29 cellular contexts compared by ENCODE assay signal in genomic region chr12:91769736-91770135, GRCh38.
"Had no signal": no experiment of that assay in that cellular context is flagged by ENCODE, and none has a peak within 500 bp of the region (broad histone marks: within the 10 kb centered on the region; RNA-seq: fewer than 3 reads in every experiment).

No MANE protein-coding gene starts in this region.

- H3K79me2 ChIP-seq: hepatocyte had no signal

- H2AFZ ChIP-seq: hepatocyte had no signal

- H3K27me3 Mint-ChIP-seq: activated CD4-positive, alpha-beta memory T cell treated with anti-CD3 and anti-CD28 coated beads, Interleukin-2, amount 10 ng/mL, durations not matched to agents 7 days and 5 days; activated CD4-positive, alpha-beta T cell treated with anti-CD3 and anti-CD28 coated beads, Interleukin-2, amount 10 ng/mL, durations not matched to agents 7 days and 5 days; activated naive CD4-positive, alpha-beta T cell treated with anti-CD3 and anti-CD28 coated beads, Interleukin-2, amount 10 ng/mL, durations not matched to agents 7 days and 5 days; activated naive CD8-positive, alpha-beta T cell treated with anti-CD3 and anti-CD28 coated beads, Interleukin-2, amount 10 ng/mL, durations not matched to agents 7 days and 5 days; activated T-cell treated with anti-CD3 and anti-CD28 coated beads, Interleukin-2, amount 50 U/mL, for 24 hours; effector memory CD8-positive, alpha-beta T cell; progenitor cell of endocrine pancreas; stimulated activated naive B cell treated with anti-CD40 and anti-IgM and Interleukin-4, amounts not matched to agents 10 μg/mL and 1 μg/mL and 100 μg/mL, for 72 hours had no signal

- H3K4me1 ChIP-seq: ascending aorta, gastrocnemius medialis, thyroid gland, upper lobe of left lung had no signal

- H3K4me3 Mint-ChIP-seq: activated CD4-positive, alpha-beta memory T cell treated with anti-CD3 and anti-CD28 coated beads, Interleukin-2, amount 10 ng/mL, durations not matched to agents 7 days and 5 days; activated CD4-positive, alpha-beta T cell treated with anti-CD3 and anti-CD28 coated beads, Interleukin-2, amount 10 ng/mL, durations not matched to agents 7 days and 5 days; activated naive CD4-positive, alpha-beta T cell treated with anti-CD3 and anti-CD28 coated beads, Interleukin-2, amount 10 ng/mL, durations not matched to agents 7 days and 5 days; activated naive CD8-positive, alpha-beta T cell treated with anti-CD3 and anti-CD28 coated beads, Interleukin-2, amount 10 ng/mL, durations not matched to agents 7 days and 5 days; activated T-cell treated with anti-CD3 and anti-CD28 coated beads, Interleukin-2, amount 50 U/mL, for 24 hours; effector memory CD8-positive, alpha-beta T cell; mesothelial cell of epicardium; naive B cell; stimulated activated naive B cell treated with anti-CD40 and anti-IgM and Interleukin-4, amounts not matched to agents 10 μg/mL and 1 μg/mL and 100 μg/mL, for 72 hours had no signal

- H3K9me3 ChIP-seq: ascending aorta, gastrocnemius medialis, ovary, sigmoid colon, stomach, thyroid gland, upper lobe of left lung had no signal

- H3K4me3 ChIP-seq: ascending aorta, gastrocnemius medialis, hepatocyte, ovary, sigmoid colon, stomach, thyroid gland, upper lobe of left lung had no signal

- H3K27me3 ChIP-seq: ascending aorta, brain microvascular endothelial cell, gastrocnemius medialis, hepatocyte, ovary, sigmoid colon, stomach, thyroid gland, upper lobe of left lung had no signal

- H3K36me3 ChIP-seq: ascending aorta, brain microvascular endothelial cell, gastrocnemius medialis, ovary, sigmoid colon, stomach, thyroid gland, upper lobe of left lung had no signal

- H3K36me3 Mint-ChIP-seq: activated naive CD4-positive, alpha-beta T cell treated with anti-CD3 and anti-CD28 coated beads, Interleukin-2, amount 10 ng/mL, durations not matched to agents 7 days and 5 days; activated naive CD8-positive, alpha-beta T cell treated with anti-CD3 and anti-CD28 coated beads, Interleukin-2, amount 10 ng/mL, durations not matched to agents 7 days and 5 days; mesothelial cell of epicardium; naive B cell; stimulated activated naive B cell treated with anti-CD40 and anti-IgM and Interleukin-4, amounts not matched to agents 10 μg/mL and 1 μg/mL and 100 μg/mL, for 72 hours had no signal

- H3K4me2 ChIP-seq: hepatocyte had no signal

- DNase-seq: activated CD4-positive, alpha-beta memory T cell treated with anti-CD3 and anti-CD28 coated beads, Interleukin-2, amount 10 ng/mL, durations not matched to agents 7 days and 5 days; activated CD4-positive, alpha-beta T cell treated with anti-CD3 and anti-CD28 coated beads for 1 hour; activated CD4-positive, alpha-beta T cell treated with anti-CD3 and anti-CD28 coated beads, Interleukin-2, amount 10 ng/mL, durations not matched to agents 7 days and 5 days; activated CD8-positive, alpha-beta memory T cell treated with anti-CD3 and anti-CD28 coated beads, Interleukin-2, amount 50 U/mL, for 48 hours; activated gamma-delta T cell; activated naive CD4-positive, alpha-beta T cell treated with anti-CD3 and anti-CD28 coated beads, Interleukin-2, amount 10 ng/mL, durations not matched to agents 7 days and 5 days; activated naive CD8-positive, alpha-beta T cell treated with anti-CD3 and anti-CD28 coated beads, Interleukin-2, amount 10 ng/mL, durations not matched to agents 7 days and 5 days; activated T-cell treated with anti-CD3 and anti-CD28 coated beads, Interleukin-2, amount 50 U/mL, for 24 hours; brain microvascular endothelial cell; cortex of kidney; effector memory CD8-positive, alpha-beta T cell; erythroblast; gastrocnemius medialis; islet precursor cell; mammary epithelial cell; naive B cell; ovary; retina; sigmoid colon; small intestine; stimulated activated naive B cell treated with anti-CD40 and anti-IgM and Interleukin-4, amounts not matched to agents 10 μg/mL and 1 μg/mL and 100 μg/mL, for 72 hours; stomach; T-helper 2 cell; thyroid gland; upper lobe of left lung had no signal

- H3K4me1 Mint-ChIP-seq: naive B cell; stimulated activated naive B cell treated with anti-CD40 and anti-IgM and Interleukin-4, amounts not matched to agents 10 μg/mL and 1 μg/mL and 100 μg/mL, for 72 hours had no signal

- ATAC-seq: effector memory CD8-positive, alpha-beta T cell; gastrocnemius medialis; stimulated activated naive B cell treated with anti-CD40 and anti-IgM and Interleukin-4, amounts not matched to agents 10 μg/mL and 1 μg/mL and 100 μg/mL, for 72 hours had no signal

- H3K27ac ChIP-seq: ascending aorta, brain microvascular endothelial cell, gastrocnemius medialis, hepatocyte, ovary, sigmoid colon, stomach, thyroid gland, upper lobe of left lung had no signal

- H3K27ac Mint-ChIP-seq: activated CD4-positive, alpha-beta memory T cell treated with anti-CD3 and anti-CD28 coated beads, Interleukin-2, amount 10 ng/mL, durations not matched to agents 7 days and 5 days; activated CD4-positive, alpha-beta T cell treated with anti-CD3 and anti-CD28 coated beads, Interleukin-2, amount 10 ng/mL, durations not matched to agents 7 days and 5 days; activated naive CD4-positive, alpha-beta T cell treated with anti-CD3 and anti-CD28 coated beads, Interleukin-2, amount 10 ng/mL, durations not matched to agents 7 days and 5 days; activated naive CD8-positive, alpha-beta T cell treated with anti-CD3 and anti-CD28 coated beads, Interleukin-2, amount 10 ng/mL, durations not matched to agents 7 days and 5 days; activated T-cell treated with anti-CD3 and anti-CD28 coated beads, Interleukin-2, amount 50 U/mL, for 24 hours; effector memory CD8-positive, alpha-beta T cell; mesothelial cell of epicardium; naive B cell; progenitor cell of endocrine pancreas; stimulated activated naive B cell treated with anti-CD40 and anti-IgM and Interleukin-4, amounts not matched to agents 10 μg/mL and 1 μg/mL and 100 μg/mL, for 72 hours had no signal

- FAIRE-seq: small intestine had no signal

- H3K9me3 Mint-ChIP-seq: activated CD4-positive, alpha-beta memory T cell treated with anti-CD3 and anti-CD28 coated beads, Interleukin-2, amount 10 ng/mL, durations not matched to agents 7 days and 5 days; activated CD4-positive, alpha-beta T cell treated with anti-CD3 and anti-CD28 coated beads, Interleukin-2, amount 10 ng/mL, durations not matched to agents 7 days and 5 days; activated naive CD4-positive, alpha-beta T cell treated with anti-CD3 and anti-CD28 coated beads, Interleukin-2, amount 10 ng/mL, durations not matched to agents 7 days and 5 days; activated naive CD8-positive, alpha-beta T cell treated with anti-CD3 and anti-CD28 coated beads, Interleukin-2, amount 10 ng/mL, durations not matched to agents 7 days and 5 days; activated T-cell treated with anti-CD3 and anti-CD28 coated beads, Interleukin-2, amount 50 U/mL, for 24 hours; effector memory CD8-positive, alpha-beta T cell; naive B cell; stimulated activated naive B cell treated with anti-CD40 and anti-IgM and Interleukin-4, amounts not matched to agents 10 μg/mL and 1 μg/mL and 100 μg/mL, for 72 hours had no signal
